In the genomic region with DNA sequence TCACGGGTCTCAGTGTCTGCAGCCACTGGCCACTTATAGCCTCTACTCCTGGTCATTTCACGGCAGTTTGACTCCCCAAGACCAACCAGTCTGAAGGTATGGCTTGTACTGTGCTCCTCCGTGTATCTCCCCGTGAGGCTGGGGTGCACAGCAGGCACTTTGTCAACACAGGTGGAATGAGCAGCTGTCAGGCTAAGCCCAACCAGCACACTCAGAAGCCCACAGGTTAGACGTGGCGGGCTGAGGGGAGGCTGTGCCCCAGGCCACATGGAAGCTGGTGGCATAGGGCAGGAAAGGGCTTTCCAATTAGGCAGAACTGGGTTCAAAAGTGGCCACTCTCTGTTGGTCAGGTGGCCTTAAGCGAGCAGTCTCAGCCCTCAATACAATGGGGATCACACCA, we compare ENCODE assay signal across 1 cellular context.
TF ChIP-seq lines count a peak whose summit lies in the region.

No MANE protein-coding gene starts in this region.

TF ChIP-seq in WTC11, 78 proteins besides CTCF, POLR2A, EP300 and RAD21 (continued from another document):
- TF ChIP-seq, protein P1, sequence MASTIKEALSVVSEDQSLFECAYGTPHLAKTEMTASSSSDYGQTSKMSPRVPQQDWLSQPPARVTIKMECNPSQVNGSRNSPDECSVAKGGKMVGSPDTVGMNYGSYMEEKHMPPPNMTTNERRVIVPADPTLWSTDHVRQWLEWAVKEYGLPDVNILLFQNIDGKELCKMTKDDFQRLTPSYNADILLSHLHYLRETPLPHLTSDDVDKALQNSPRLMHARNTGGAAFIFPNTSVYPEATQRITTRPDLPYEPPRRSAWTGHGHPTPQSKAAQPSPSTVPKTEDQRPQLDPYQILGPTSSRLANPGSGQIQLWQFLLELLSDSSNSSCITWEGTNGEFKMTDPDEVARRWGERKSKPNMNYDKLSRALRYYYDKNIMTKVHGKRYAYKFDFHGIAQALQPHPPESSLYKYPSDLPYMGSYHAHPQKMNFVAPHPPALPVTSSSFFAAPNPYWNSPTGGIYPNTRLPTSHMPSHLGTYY (CRISPR knock-in tag; IDR thresholded peaks at IDR 0.05), result no peak
- TF ChIP-seq KAT7 (CRISPR knock-in tag; IDR thresholded peaks at IDR 0.05; ENCODE audit: borderline replicate concordance) (no peak), PRRX2 (CRISPR knock-in tag; IDR thresholded peaks at IDR 0.05) (no peak), ZNF396 (CRISPR knock-in tag; IDR thresholded peaks at IDR 0.05; ENCODE audit: borderline replicate concordance) (no peak), NR3C1 (CRISPR knock-in tag; conservative IDR thresholded peaks at IDR 0.05; ENCODE audit: low read depth) (no peak), ZNF121 (CRISPR knock-in tag; IDR thresholded peaks at IDR 0.05) (no peak), OVOL2 (CRISPR knock-in tag; IDR thresholded peaks at IDR 0.05; ENCODE audit: borderline replicate concordance) (no peak), RELA (CRISPR knock-in tag; IDR thresholded peaks at IDR 0.05; ENCODE audit: borderline replicate concordance) (no peak), MXD4 (CRISPR knock-in tag; IDR thresholded peaks at IDR 0.05; ENCODE audit: borderline replicate concordance) (no peak), CREM (CRISPR knock-in tag; IDR thresholded peaks at IDR 0.05) (no peak)
- TF ChIP-seq, protein P2, sequence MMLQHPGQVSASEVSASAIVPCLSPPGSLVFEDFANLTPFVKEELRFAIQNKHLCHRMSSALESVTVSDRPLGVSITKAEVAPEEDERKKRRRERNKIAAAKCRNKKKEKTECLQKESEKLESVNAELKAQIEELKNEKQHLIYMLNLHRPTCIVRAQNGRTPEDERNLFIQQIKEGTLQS (CRISPR knock-in tag; conservative IDR thresholded peaks at IDR 0.05), result no peak
- TF ChIP-seq, protein P3, sequence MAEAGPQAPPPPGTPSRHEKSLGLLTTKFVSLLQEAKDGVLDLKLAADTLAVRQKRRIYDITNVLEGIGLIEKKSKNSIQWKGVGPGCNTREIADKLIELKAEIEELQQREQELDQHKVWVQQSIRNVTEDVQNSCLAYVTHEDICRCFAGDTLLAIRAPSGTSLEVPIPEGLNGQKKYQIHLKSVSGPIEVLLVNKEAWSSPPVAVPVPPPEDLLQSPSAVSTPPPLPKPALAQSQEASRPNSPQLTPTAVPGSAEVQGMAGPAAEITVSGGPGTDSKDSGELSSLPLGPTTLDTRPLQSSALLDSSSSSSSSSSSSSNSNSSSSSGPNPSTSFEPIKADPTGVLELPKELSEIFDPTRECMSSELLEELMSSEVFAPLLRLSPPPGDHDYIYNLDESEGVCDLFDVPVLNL (CRISPR knock-in tag; IDR thresholded peaks at IDR 0.05; ENCODE audit: borderline replicate concordance, low read depth), result no peak
TF ChIP-seq in WTC11: peak in this region for 0.
